Comparison of ENCODE assay signal across 19 cellular contexts in the genomic region with DNA sequence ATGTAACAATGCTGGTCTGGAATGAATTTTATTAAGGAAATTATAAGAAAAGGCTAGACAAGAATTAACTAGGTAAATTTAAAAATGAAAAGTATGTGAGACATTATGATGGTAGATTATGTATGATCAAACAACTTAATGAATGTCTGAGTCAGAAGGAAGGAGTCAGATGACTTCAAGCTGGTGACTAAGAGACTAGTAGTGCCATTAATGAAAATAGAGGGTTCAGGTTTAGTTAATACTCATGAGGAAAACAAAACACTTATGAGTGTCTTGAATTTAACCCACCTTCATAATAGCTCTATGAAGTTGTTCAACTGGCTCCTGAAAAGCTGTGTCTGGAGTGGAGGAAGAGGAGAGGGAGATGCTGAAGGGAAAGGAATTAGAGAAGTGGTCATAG.
"Had no signal": no experiment of that assay in that cellular context is flagged by ENCODE, and none has a peak within 500 bp of the region (broad histone marks: within the 10 kb centered on the region; RNA-seq: fewer than 3 reads in every experiment).

No MANE protein-coding gene starts in this region.

- H3K9me3 ChIP-seq: gastrocnemius medialis, heart right ventricle, neutrophil, right atrium auricular region, tibial artery had no signal

- H3K36me3 ChIP-seq: gastrocnemius medialis, heart right ventricle, neutrophil, right atrium auricular region, tibial artery had no signal

- H3K4me3 ChIP-seq: gastrocnemius medialis, heart right ventricle, right atrium auricular region, tibial artery had no signal

- H3K4me1 ChIP-seq: gastrocnemius medialis, heart right ventricle, right atrium auricular region, tibial artery had no signal

- H3K27me3 ChIP-seq: gastrocnemius medialis, heart right ventricle, neutrophil, right atrium auricular region, tibial artery had no signal

- H3K27ac ChIP-seq: gastrocnemius medialis, heart right ventricle, neutrophil, right atrium auricular region, tibial artery had no signal

- DNase-seq: activated CD4-positive, CD25-positive, alpha-beta regulatory T cell treated with anti-CD3 and anti-CD28 coated beads, Interleukin-2, amount 50 U/mL, for 72 hours; activated naive CD4-positive, alpha-beta T cell treated with anti-CD3 and anti-CD28 coated beads, Interleukin-2, amount 50 U/mL, for 16 hours; activated T-cell treated with anti-CD3 and anti-CD28 coated beads, Interleukin-2, amount 50 U/mL, for 1 hour; cortex of kidney; effector CD4-positive, alpha-beta T cell; gastrocnemius medialis; heart right ventricle; mammary epithelial cell; naive B cell; posterior cingulate gyrus; small intestine; stimulated activated CD4-positive, alpha-beta T cell treated with anti-CD3 and anti-CD28 coated beads, Interleukin-4, amount 100 ng/mL, for 24 hours; stimulated activated naive CD4-positive, alpha-beta T cell; T-cell; T-helper 9 cell; tibial artery had no signal

- ATAC-seq: gastrocnemius medialis, left lobe of liver, T-cell had no signal
